Comparison of ENCODE assay signal across 26 cellular contexts in genomic region chr21:36613554-36613953, GRCh38.
"Had no signal": no experiment of that assay in that cellular context is flagged by ENCODE, and none has a peak within 500 bp of the region (broad histone marks: within the 10 kb centered on the region; RNA-seq: fewer than 3 reads in every experiment).

No MANE protein-coding gene starts in this region.

- H3K27ac ChIP-seq: adrenal gland, esophagus muscularis mucosa, foreskin keratinocyte, gastrocnemius medialis, heart left ventricle had no signal

- DNase-seq: activated B cell treated with CpG ODN at 0.5 μM for 24 hours; activated CD4-positive, alpha-beta memory T cell treated with anti-CD3 and anti-CD28 coated beads for 36 hours; activated CD4-positive, alpha-beta T cell treated with anti-CD3 and anti-CD28 coated beads for 36 hours; activated CD4-positive, alpha-beta T cell treated with anti-CD3 and anti-CD28 coated beads, Interleukin-2, amount 10 ng/mL, durations not matched to agents 24 days and 14 days; activated CD8-positive, alpha-beta memory T cell treated with anti-CD3 and anti-CD28 coated beads, Interleukin-2, amount 50 U/mL, for 48 hours; activated effector memory CD4-positive, alpha-beta T cell treated with Interleukin-2 at 50 U/mL for 16 hours; activated naive CD4-positive, alpha-beta T cell treated with anti-CD3 and anti-CD28 coated beads for 36 hours; activated naive CD8-positive, alpha-beta T cell treated with anti-CD3 and anti-CD28 coated beads for 36 hours; activated naive CD8-positive, alpha-beta T cell treated with anti-CD3 and anti-CD28 coated beads, Interleukin-2, amount 50 U/mL, for 24 hours; activated T-cell treated with anti-CD3 and anti-CD28 coated beads, Interleukin-2, amount 50 U/mL, for 4 hours; adrenal gland; amygdala; aorta; cortex of kidney; effector CD4-positive, alpha-beta T cell; effector memory CD8-positive, alpha-beta T cell; erythroblast; foreskin keratinocyte; gastrocnemius medialis; glutamatergic neuron; heart left ventricle; hypothalamus; T-helper 1 cell; T-helper 17 cell; T1000 had no signal

- H3K4me3 ChIP-seq: adrenal gland, esophagus muscularis mucosa, gastrocnemius medialis, heart left ventricle had no signal

- H3K9me3 ChIP-seq: adrenal gland, gastrocnemius medialis had no signal

- H3K36me3 ChIP-seq: adrenal gland, esophagus muscularis mucosa, gastrocnemius medialis, heart left ventricle had no signal

- H3K4me1 ChIP-seq: adrenal gland, esophagus muscularis mucosa, foreskin keratinocyte, gastrocnemius medialis, heart left ventricle had no signal
